19 cellular contexts compared by ENCODE assay signal in the genomic region with DNA sequence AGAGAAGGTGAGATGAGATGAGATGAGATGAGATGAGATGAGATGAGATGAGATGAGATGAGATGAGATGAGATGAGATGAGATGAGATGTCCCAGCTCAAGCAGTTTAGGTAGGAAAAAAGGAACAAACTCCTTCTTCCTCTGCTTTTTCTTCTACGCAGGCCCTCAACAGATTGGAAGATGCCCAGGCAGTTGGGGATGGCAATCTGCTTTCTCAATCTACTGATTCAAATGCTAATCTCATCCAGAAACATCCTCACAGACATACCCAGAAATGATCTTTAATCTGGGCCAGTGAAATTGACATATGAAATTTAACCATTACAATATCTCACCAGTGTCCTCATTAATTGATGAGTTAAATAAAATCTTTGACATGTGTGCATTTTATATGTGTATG.
A peak's percentile ranks its signal among the peaks of the same experiment; 100 is the strongest.
DNase-seq lines count a peak whose midpoint lies in the region; ATAC-seq and TF ChIP-seq lines count a peak whose summit lies in the region.
"Had no signal": no experiment of that assay in that cellular context is flagged by ENCODE, and none has a peak within 500 bp of the region (broad histone marks: within the 10 kb centered on the region; RNA-seq: fewer than 3 reads in every experiment).

No MANE protein-coding gene starts in this region.

- DNase-seq in NCI-H82 (lab: John Stamatoyannopoulos, UW) (peak; percentile 5), NCI-H82 treated with DMSO at 0.1 percent for 48 hours (lab: John Stamatoyannopoulos, UW; ENCODE audit: unreplicated experiment) (no peak), GM23338 (ENCODE audit: low spot score) (no peak), endodermal cell (no peak), neural progenitor cell (ENCODE audit: low spot score) (no peak), sigmoid colon (no peak), HPDE6-E6E7 (ENCODE audit: extremely low spot score) (no peak)
- DNase-seq: AML-193; Caco-2; Calu3; CD4-positive, alpha-beta T cell; CD8-positive, alpha-beta T cell; DMS79 treated with DMSO at 0.1 percent for 48 hours; GF-D8 had no signal

- H3K4me3 ChIP-seq in GM23338, result no peak overlapping the region
- no peak overlapping the region for H3K4me3 ChIP-seq in endodermal cell (ENCODE audit: low read length)
- H3K4me3 ChIP-seq in neural progenitor cell, result no peak overlapping the region
- H3K4me3 ChIP-seq in sigmoid colon, result no peak overlapping the region
- H3K4me3 ChIP-seq: A549; BLaER1 treated with 17β-estradiol and CSF1 and Interleukin-3, amounts not matched to agents 10 nM and 100 nM had no signal

- H4K20me1 ChIP-seq in GM23338 (replicated peaks; ENCODE audit: insufficient read depth) (no peaks in the 10 kb centered on the region), neural progenitor cell (ENCODE audit: low read depth) (no peaks in the 10 kb centered on the region)
- H4K20me1 ChIP-seq: BLaER1 treated with 17β-estradiol and CSF1 and Interleukin-3, amounts not matched to agents 10 nM and 100 nM had no signal

- peaks cover 36% of the 10 kb centered on the region for H3K4me1 Mint-ChIP-seq in GM23338
- H3K4me1 Mint-ChIP-seq in endodermal cell, result peaks cover 25% of the 10 kb centered on the region
- peaks cover 11% of the 10 kb centered on the region for H3K4me1 Mint-ChIP-seq in neural progenitor cell
- H3K4me1 Mint-ChIP-seq: B cell had no signal

- H3K27me3 Mint-ChIP-seq in GM23338 (ENCODE audit: insufficient read depth, low read depth, poor library complexity) (peaks cover 1% of the 10 kb centered on the region), endodermal cell (ENCODE audit: insufficient read depth) (peaks cover 2% of the 10 kb centered on the region), neural progenitor cell (ENCODE audit: insufficient read depth, low read depth) (peaks cover 7% of the 10 kb centered on the region)
- H3K27me3 Mint-ChIP-seq: B cell; CD4-positive, alpha-beta T cell had no signal

- H3K27me3 ChIP-seq in GM23338 (ENCODE audit: insufficient read depth) (no peaks in the 10 kb centered on the region), endodermal cell (ENCODE audit: control insufficient read depth, insufficient read depth, low read length, poor library complexity, severe bottlenecking) (no peaks in the 10 kb centered on the region), neural progenitor cell (no peaks in the 10 kb centered on the region), sigmoid colon (no peaks in the 10 kb centered on the region)
- H3K27me3 ChIP-seq: BLaER1 treated with 17β-estradiol and CSF1 and Interleukin-3, amounts not matched to agents 10 nM and 100 nM had no signal

- H3K9me3 ChIP-seq in endodermal cell (ENCODE audit: control insufficient read depth, low read length), result no peaks in the 10 kb centered on the region
- H3K9me3 ChIP-seq in neural progenitor cell (ENCODE audit: low read depth), result no peaks in the 10 kb centered on the region
- H3K9me3 ChIP-seq in sigmoid colon, result no peaks in the 10 kb centered on the region
- H3K9me3 ChIP-seq: A549, Caco-2 had no signal

- ATAC-seq in GM23338, result no peak
- ATAC-seq: A549; CD8-positive, alpha-beta T cell had no signal

- H3F3A ChIP-seq in GM23338 (replicated peaks; ENCODE audit: low read depth) (no peaks in the 10 kb centered on the region), neural progenitor cell (ENCODE audit: low read depth) (no peaks in the 10 kb centered on the region)

- H2AFZ ChIP-seq in GM23338 (no peak overlapping the region), neural progenitor cell (replicated peaks) (peak overlapping the region; percentile 5)

- H3K4me1 ChIP-seq in GM23338 (ENCODE audit: insufficient read depth), result peaks cover 44% of the 10 kb centered on the region
- no peaks in the 10 kb centered on the region for H3K4me1 ChIP-seq in endodermal cell (ENCODE audit: control insufficient read depth, insufficient read depth, low read length)
- no peaks in the 10 kb centered on the region for H3K4me1 ChIP-seq in neural progenitor cell
- H3K4me1 ChIP-seq in sigmoid colon, result peaks cover 0 to 20% (median 11%) of the 10 kb centered on the region in 4 donors
- H3K4me1 ChIP-seq: A549, Caco-2 had no signal

- no peak for TF ChIP-seq EP300 in sigmoid colon (IDR thresholded peaks at IDR 0.05)

- H3K27ac ChIP-seq in GM23338 (ENCODE audit: low read depth) (no peak overlapping the region), endodermal cell (ENCODE audit: low read depth, low read length) (no peak overlapping the region), neural progenitor cell (no peak overlapping the region), sigmoid colon (no peak overlapping the region)
- H3K27ac ChIP-seq: 22Rv1; A549; BLaER1 treated with 17β-estradiol and CSF1 and Interleukin-3, amounts not matched to agents 10 nM and 100 nM; C4-2B had no signal

- peaks cover 14% of the 10 kb centered on the region for H3K9me2 ChIP-seq in GM23338 (ENCODE audit: insufficient read depth)

- H3K4me2 ChIP-seq in GM23338, result peak overlapping the region; percentile 64; the same call in 1 of the 2 replicates
- H3K4me2 ChIP-seq in neural progenitor cell, result no peak overlapping the region
- H3K4me2 ChIP-seq: A549; BLaER1 treated with 17β-estradiol and CSF1 and Interleukin-3, amounts not matched to agents 10 nM and 100 nM had no signal

- 96% methylated on average over 1 of the region's 1 CpG; no CpG with 5 or more reads in 1 of the 2 experiments for WGBS in endodermal cell (ENCODE audit: insufficient coverage in 1 of 2, insufficient read length in 1 of 2), 2 experiments
- 83 to 89% methylated on average over 1 of the region's 1 CpG for WGBS in sigmoid colon, 2 donors

- peaks cover 14% of the 10 kb centered on the region for H3K36me3 Mint-ChIP-seq in GM23338 (ENCODE audit: low read depth)
- H3K36me3 Mint-ChIP-seq in endodermal cell (ENCODE audit: low read depth), result peaks cover 2% of the 10 kb centered on the region
- no peaks in the 10 kb centered on the region for H3K36me3 Mint-ChIP-seq in neural progenitor cell
- H3K36me3 Mint-ChIP-seq: CD8-positive, alpha-beta T cell had no signal

- TF ChIP-seq POLR2A in sigmoid colon (IDR thresholded peaks at IDR 0.05), result no peak

- peak overlapping the region; percentile 2; the same call in 1 of the 2 replicates for H3K27ac Mint-ChIP-seq in GM23338
- peak overlapping the region; percentile 7 for H3K27ac Mint-ChIP-seq in endodermal cell
- no peak overlapping the region for H3K27ac Mint-ChIP-seq in neural progenitor cell
- H3K27ac Mint-ChIP-seq: B cell; CD4-positive, alpha-beta T cell; CD8-positive, alpha-beta T cell had no signal

- H3K9me3 Mint-ChIP-seq in GM23338, result peaks cover 10% of the 10 kb centered on the region; the same call in 2 of the 3 replicates
- peaks cover 8% of the 10 kb centered on the region for H3K9me3 Mint-ChIP-seq in endodermal cell
- peaks cover 19% of the 10 kb centered on the region for H3K9me3 Mint-ChIP-seq in neural progenitor cell
- H3K9me3 Mint-ChIP-seq: CD8-positive, alpha-beta T cell had no signal

- H3K79me2 ChIP-seq in GM23338 (replicated peaks; ENCODE audit: insufficient read depth), result no peaks in the 10 kb centered on the region
- no peaks in the 10 kb centered on the region for H3K79me2 ChIP-seq in neural progenitor cell (ENCODE audit: low read depth)

- TF ChIP-seq CTCF in GM23338 (conservative IDR thresholded peaks at IDR 0.05; ENCODE audit: low read depth in 2 of 2) (no peak), endodermal cell (conservative IDR thresholded peaks at IDR 0.05) (no peak), neural progenitor cell (IDR thresholded peaks at IDR 0.05) (no peak), sigmoid colon (IDR thresholded peaks at IDR 0.05) (no peak)

- H3K9ac ChIP-seq in endodermal cell (ENCODE audit: extremely low read depth, low read length, poor library complexity, severe bottlenecking) (no peak overlapping the region), neural progenitor cell (no peak overlapping the region)
- H3K9ac ChIP-seq: BLaER1 treated with 17β-estradiol and CSF1 and Interleukin-3, amounts not matched to agents 10 nM and 100 nM had no signal

- H3K4me3 Mint-ChIP-seq in GM23338 (no peak overlapping the region), endodermal cell (no peak overlapping the region), neural progenitor cell (no peak overlapping the region)
- H3K4me3 Mint-ChIP-seq: B cell; CD4-positive, alpha-beta T cell; CD8-positive, alpha-beta T cell had no signal

- H3K36me3 ChIP-seq in GM23338 (ENCODE audit: insufficient read depth) (peaks cover 7% of the 10 kb centered on the region; the same call in 1 of the 2 replicates), endodermal cell (ENCODE audit: control insufficient read depth, insufficient read depth, low read length) (no peaks in the 10 kb centered on the region), neural progenitor cell (no peaks in the 10 kb centered on the region), sigmoid colon (no peaks in the 10 kb centered on the region)
- H3K36me3 ChIP-seq: BLaER1 treated with 17β-estradiol and CSF1 and Interleukin-3, amounts not matched to agents 10 nM and 100 nM had no signal

- intact Hi-C loops in sigmoid colon (cut with DNase I), result no loop called here

TF ChIP-seq in GM23338, 12 proteins besides CTCF, POLR2A, EP300 and RAD21 (continues in another document):
- no peak for TF ChIP-seq EZH2phosphoT487 (IDR thresholded peaks at IDR 0.05; ENCODE audit: unreplicated experiment)
- TF ChIP-seq ZNF331 (CRISPR knock-in tag; IDR thresholded peaks at IDR 0.05; ENCODE audit: low read depth), result no peak
- TF ChIP-seq NANOG (IDR thresholded peaks at IDR 0.05; ENCODE audit: borderline replicate concordance), result no peak
- no peak for TF ChIP-seq ZNF114 (CRISPR knock-in tag; IDR thresholded peaks at IDR 0.05)
